Comparison of ENCODE assay signal across 8 cellular contexts in genomic region chr2:20617892-20618467, GRCh38. TPM values are rescaled to one million over a fixed set of nuclear protein-coding genes. Genes with fewer than 3 reads are reported as not detected.
DNase-seq lines count a peak whose midpoint lies in the region; ATAC-seq and TF ChIP-seq lines count a peak whose summit lies in the region.

No MANE protein-coding gene starts in this region.

- peak overlapping the region; percentile 37 for H3K9ac ChIP-seq in Loucy (ENCODE audit: low read depth, low read length, poor library complexity, severe bottlenecking)

- no peak overlapping the region for H3K4me3 ChIP-seq in Loucy (ENCODE audit: low read length, poor library complexity, severe bottlenecking)
- H3K4me3 ChIP-seq in gastrocnemius medialis = peak overlapping the region in 1 of 4 donors; percentile 1
- H3K4me3 ChIP-seq in CD4-positive, alpha-beta memory T cell (ENCODE audit: low read length in 2 of 2) = no peak overlapping the region

- no peak overlapping the region for H2AFZ ChIP-seq in Loucy (ENCODE audit: low read length)

- peak; percentile 40 to 50 for TF ChIP-seq POLR2A in gastrocnemius medialis (IDR thresholded peaks at IDR 0.05)

- peaks cover 20% of the 10 kb centered on the region for H3K36me3 Mint-ChIP-seq in brain
- peaks cover 38 to 43% of the 10 kb centered on the region in 2 donors for H3K36me3 Mint-ChIP-seq in CD4-positive, alpha-beta memory T cell

- H3K27me3 Mint-ChIP-seq in brain = no peaks in the 10 kb centered on the region
- no peaks in the 10 kb centered on the region for H3K27me3 Mint-ChIP-seq in CD4-positive, alpha-beta memory T cell

- intact Hi-C loops in gastrocnemius medialis (cut with DNase I; ENCODE audit: low total_unique reads) = loop anchor here (1.0 to 5.0 kb wide), 3 partner anchors 39 to 171 kb away; partner anchors contain the start of gene RHOB
- intact Hi-C loops in CD4-positive, alpha-beta memory T cell (cut with micrococcal nuclease) = no loop called here

- peak overlapping the region; percentile 46 for H3K4me2 ChIP-seq in Loucy (ENCODE audit: low read depth, low read length, poor library complexity, severe bottlenecking)

- peak; percentile 62 to 68 for ATAC-seq in gastrocnemius medialis
- ATAC-seq in GM21515 (IDR thresholded peaks at IDR 0.05; ENCODE audit: unreplicated experiment) = no peak

- H3K9me3 ChIP-seq in Loucy (ENCODE audit: insufficient read depth, low read depth, low read length) (no peaks in the 10 kb centered on the region), gastrocnemius medialis (no peaks in the 10 kb centered on the region)
- no peaks in the 10 kb centered on the region for H3K9me3 ChIP-seq in CD4-positive, alpha-beta memory T cell (ENCODE audit: control insufficient read depth in 1 of 2, low read length in 2 of 2)

- no peaks in the 10 kb centered on the region for H3K9me3 Mint-ChIP-seq in brain
- H3K9me3 Mint-ChIP-seq in CD4-positive, alpha-beta memory T cell = no peaks in the 10 kb centered on the region

- H3K4me3 Mint-ChIP-seq in brain = no peak overlapping the region
- no peak overlapping the region for H3K4me3 Mint-ChIP-seq in CD4-positive, alpha-beta memory T cell

- POLR2A ChIA-PET in CD4-positive, alpha-beta memory T cell (lab: Charles Lee; ENCODE audit: partially characterized antibody) = interaction anchor here (0.8 kb wide), 1 partner anchor 171 kb away, joined by 3 read pairs; the partner anchor contains the start of gene RHOB

- peak overlapping the region; percentile 33 to 97 (median 92) for H3K27ac Mint-ChIP-seq in brain
- peak overlapping the region in 1 of 7 donors; percentile 22 for H3K27ac Mint-ChIP-seq in CD4-positive, alpha-beta memory T cell

- peaks cover 61% of the 10 kb centered on the region for H3K4me1 Mint-ChIP-seq in brain
- no peaks in the 10 kb centered on the region for H3K4me1 Mint-ChIP-seq in CD4-positive, alpha-beta memory T cell

- H3K4me1 ChIP-seq in Loucy (ENCODE audit: insufficient read depth, low read length, poor library complexity, severe bottlenecking) = peaks cover 50% of the 10 kb centered on the region
- H3K4me1 ChIP-seq in gastrocnemius medialis = peaks cover 72 to 92% of the 10 kb centered on the region in 2 donors
- no peaks in the 10 kb centered on the region for H3K4me1 ChIP-seq in CD4-positive, alpha-beta memory T cell (ENCODE audit: insufficient read depth, low read length)

- H3K27ac ChIP-seq in gastrocnemius medialis = peak overlapping the region; percentile 87 to 95 (median 94)
- no peak overlapping the region for H3K27ac ChIP-seq in CD4-positive, alpha-beta memory T cell (ENCODE audit: low read depth, low read length)

- DNase-seq in DMS 273 treated with DMSO at 0.1 percent for 48 hours (lab: John Stamatoyannopoulos, UW) (peak; percentile 13), hippocampal formation (lab: John Stamatoyannopoulos, UW) (peak; percentile 87 to 92), gastrocnemius medialis (peak; percentile 98 to 99)
- DNase-seq in stimulated activated CD4-positive, alpha-beta T cell treated with anti-CD3 and anti-CD28 coated beads, Interleukin-4, amount 100 ng/mL, for 4 hours = no peak
- no peak for DNase-seq in CD4-positive, alpha-beta memory T cell

- no peaks in the 10 kb centered on the region for H3F3A ChIP-seq in Loucy (ENCODE audit: low read depth)

- TF ChIP-seq CTCF in Loucy (conservative IDR thresholded peaks at IDR 0.05; ENCODE audit: low read length) (no peak; the same call in 1 of the 2 replicates), brain (conservative IDR thresholded peaks at IDR 0.05) (peak; percentile 37 to 48), gastrocnemius medialis (IDR thresholded peaks at IDR 0.05 in 4 of 5, conservative IDR thresholded peaks at IDR 0.05 in 1 of 5) (peak; percentile 69 to 81 (median 76))

- H3K79me2 ChIP-seq in Loucy (ENCODE audit: insufficient read depth, low read length) = no peaks in the 10 kb centered on the region

- no peaks in the 10 kb centered on the region for H3K9me2 ChIP-seq in Loucy (replicated peaks; ENCODE audit: low read depth, low read length)

- H3K36me3 ChIP-seq in Loucy (ENCODE audit: insufficient read depth, low read length) (no peaks in the 10 kb centered on the region), gastrocnemius medialis (peaks cover 0 to 12% of the 10 kb centered on the region in 2 donors)
- H3K36me3 ChIP-seq in CD4-positive, alpha-beta memory T cell (ENCODE audit: insufficient read depth, low read length) = peaks cover 21% of the 10 kb centered on the region

- no peaks in the 10 kb centered on the region for H4K20me1 ChIP-seq in Loucy (ENCODE audit: insufficient read depth, low read length, poor library complexity, severe bottlenecking)

- in situ Hi-C loops in gastrocnemius medialis (cut with MboI; ENCODE audit: low sequenced_read_pairs in 4 of 4) = loop anchor here in 2 of 4 donors (10.0 kb wide), 1 partner anchor 73 kb away; no protein-coding TSS in a partner anchor

- H3K27me3 ChIP-seq in Loucy (ENCODE audit: insufficient read depth, low read length, poor library complexity, severe bottlenecking) = no peaks in the 10 kb centered on the region
- no peaks in the 10 kb centered on the region for H3K27me3 ChIP-seq in gastrocnemius medialis
- no peaks in the 10 kb centered on the region for H3K27me3 ChIP-seq in CD4-positive, alpha-beta memory T cell (ENCODE audit: insufficient read depth, low read length)

- CTCF ChIA-PET in CD4-positive, alpha-beta memory T cell (lab: Charles Lee; ENCODE audit: partially characterized antibody) = interaction anchor here (1.5 to 2.1 kb wide), 2 partner anchors 24 to 206 kb away, joined by 3 to 8 read pairs; no protein-coding TSS in a partner anchor

RNA-seq across cellular contexts. Expression of gene HS1BP3, which starts 32.9 kb away (rescaled TPM):
- 46.7 TPM for polyA plus RNA-seq in brain (ENCODE audit: insufficient read depth, low read depth, low replicate concordance)
- total RNA-seq in gastrocnemius medialis = 10 to 100 TPM; 16.6 to 26.9 (median 19.4) TPM
- total RNA-seq in CD4-positive, alpha-beta memory T cell = 10 to 100 TPM; 20.1 TPM
- polyA plus RNA-seq in CD4-positive, alpha-beta memory T cell = 10 to 100 TPM; 16.7 to 17.5 TPM

RNA-seq across cellular contexts. Expression of gene GDF7, which starts 49.0 kb away (rescaled TPM):
- 0.10 TPM for polyA plus RNA-seq in brain (ENCODE audit: insufficient read depth, low read depth, low replicate concordance)
- under 1 TPM in 3 of 4 donors, not detected in 1; 0.02 to 0.10 (median 0.07) TPM for total RNA-seq in gastrocnemius medialis
- under 1 TPM; 0.19 to 0.26 TPM for total RNA-seq in CD4-positive, alpha-beta memory T cell
- polyA plus RNA-seq in CD4-positive, alpha-beta memory T cell = under 1 TPM; 0.04 to 0.22 TPM

Comparison
In these comparisons a context has a peak if more than half of its experiments do, and no peak if none do; other contexts are left out.
1. DNase-seq: peak in DMS 273 treated with DMSO at 0.1 percent for 48 hours (single experiment), hippocampal formation (2 of 2) and gastrocnemius medialis (2 of 2); none in stimulated activated CD4-positive, alpha-beta T cell treated with anti-CD3 and anti-CD28 coated beads, Interleukin-4, amount 100 ng/mL, for 4 hours (0 of 2) and CD4-positive, alpha-beta memory T cell (0 of 5).